28 cellular contexts compared by ENCODE assay signal in the genomic region with DNA sequence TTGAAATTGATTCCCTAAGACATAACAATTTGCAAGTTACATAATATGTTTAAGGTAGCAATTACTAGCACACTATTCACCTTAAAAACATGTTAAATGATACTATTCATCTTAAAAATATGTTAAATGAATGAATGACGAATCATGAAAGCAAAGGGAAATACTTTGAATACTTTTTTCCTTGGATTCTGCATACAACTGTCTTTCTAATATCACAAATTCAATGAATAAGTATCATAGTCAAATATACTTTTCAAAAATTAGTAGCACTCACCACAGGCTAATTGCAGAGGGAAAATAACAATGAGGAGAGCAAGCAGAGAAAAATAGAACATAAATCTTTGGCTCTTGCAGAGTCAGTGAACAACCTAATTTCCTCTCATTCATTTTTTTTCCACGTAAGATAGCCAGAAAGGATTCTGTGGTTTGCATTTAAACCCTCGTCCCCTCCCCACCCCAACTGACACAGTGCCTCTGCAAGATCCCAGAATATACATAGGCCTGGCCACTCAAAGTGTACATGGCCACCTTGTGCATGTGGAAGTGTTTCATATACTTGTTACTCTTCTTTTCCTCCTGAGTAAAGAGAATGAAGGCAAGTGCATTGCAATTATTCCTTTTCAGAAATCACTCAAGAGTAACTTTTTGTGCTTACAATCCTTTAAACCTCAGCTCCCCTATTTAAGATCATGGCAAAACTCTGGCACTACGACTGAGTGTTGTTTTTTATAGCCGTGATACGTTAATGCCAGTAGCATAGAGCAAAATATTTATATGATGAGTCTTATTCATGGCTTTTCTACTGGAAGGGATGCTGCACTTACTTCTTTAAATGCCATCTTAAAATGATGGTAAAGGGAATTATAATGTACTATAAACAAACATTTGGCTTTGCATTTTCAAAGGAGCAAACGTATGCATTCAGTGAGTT.
DNase-seq lines count a peak whose midpoint lies in the region; ATAC-seq, FAIRE-seq and TF ChIP-seq lines count a peak whose summit lies in the region.
"Had no signal": no experiment of that assay in that cellular context is flagged by ENCODE, and none has a peak within 500 bp of the region (broad histone marks: within the 10 kb centered on the region; RNA-seq: fewer than 3 reads in every experiment).

No MANE protein-coding gene starts in this region.

- H3F3A ChIP-seq in PC-3 (ENCODE audit: low read length, unreplicated experiment) = peaks cover 4% of the 10 kb centered on the region

- H2AFZ ChIP-seq in H9 (ENCODE audit: low read length) = peak overlapping the region; percentile 40
- peak overlapping the region; percentile 58; the same call in 1 of the 2 replicates for H2AFZ ChIP-seq in PC-3 (ENCODE audit: low read length)
- peak overlapping the region; percentile 44 for H2AFZ ChIP-seq in endothelial cell of umbilical vein (ENCODE audit: low read depth, low read length)

- TF ChIP-seq POLR2A in endothelial cell of umbilical vein (IDR thresholded peaks at IDR 0.05; ENCODE audit: low read depth, low read length) = no peak

- H3K27ac Mint-ChIP-seq in H9 = no peak overlapping the region
- H3K27ac Mint-ChIP-seq in type B pancreatic cell = no peak overlapping the region
- H3K27ac Mint-ChIP-seq: activated naive CD8-positive, alpha-beta T cell; mesothelial cell of epicardium; natural killer cell; T-helper 17 cell had no signal

- no peak overlapping the region for H2BK120ac ChIP-seq in H9 (ENCODE audit: low read depth, low read length, poor library complexity, severe bottlenecking)

- H3K4me1 ChIP-seq in H9 (ENCODE audit: insufficient read depth, low read length) (no peaks in the 10 kb centered on the region; the same call in 1 of the 2 replicates), PC-3 (ENCODE audit: insufficient read depth, low read length) (peaks cover 18% of the 10 kb centered on the region), endothelial cell of umbilical vein (ENCODE audit: control insufficient read depth, extremely low read depth, insufficient read depth, low read length) (no peaks in the 10 kb centered on the region), skeletal muscle satellite cell (ENCODE audit: control insufficient read depth, insufficient read depth, low read length) (peaks cover 25% of the 10 kb centered on the region)
- H3K4me1 ChIP-seq: esophagus muscularis mucosa, SJCRH30, stomach, transverse colon had no signal

- no peak overlapping the region for H2BK15ac ChIP-seq in H9 (ENCODE audit: low read depth, low read length)

- H3K18ac ChIP-seq in H9 (ENCODE audit: insufficient read length, low read depth, low read length) = no peak overlapping the region

- no peaks in the 10 kb centered on the region; the same call in 1 of the 2 replicates for H3K27me3 Mint-ChIP-seq in H9 (ENCODE audit: low read depth)
- H3K27me3 Mint-ChIP-seq in type B pancreatic cell = no peaks in the 10 kb centered on the region
- H3K27me3 Mint-ChIP-seq: activated naive CD8-positive, alpha-beta T cell; T-helper 17 cell had no signal

- H3K56ac ChIP-seq in H9 (ENCODE audit: insufficient read length, low read depth, low read length) = no peak overlapping the region

- H3K4me2 ChIP-seq in H9 (ENCODE audit: insufficient read depth, insufficient read length, low read length) (no peak overlapping the region), PC-3 (ENCODE audit: low read length) (peak overlapping the region; percentile 68), endothelial cell of umbilical vein (ENCODE audit: insufficient read depth, low read length) (no peak overlapping the region), skeletal muscle satellite cell (ENCODE audit: low read length) (peak overlapping the region; percentile 54)

- H2BK12ac ChIP-seq in H9 (ENCODE audit: insufficient read length, low read depth, low read length) = no peak overlapping the region

- H3K9me3 ChIP-seq in H9 (ENCODE audit: control insufficient read depth, low read depth, low read length) (peaks cover 7% of the 10 kb centered on the region), PC-3 (ENCODE audit: low read length) (peaks cover 23% of the 10 kb centered on the region), endothelial cell of umbilical vein (replicated peaks; ENCODE audit: control insufficient read depth, insufficient read depth, low read length) (no peaks in the 10 kb centered on the region), skeletal muscle satellite cell (replicated peaks; ENCODE audit: low read length) (peaks cover 19% of the 10 kb centered on the region)
- H3K9me3 ChIP-seq: ovary had no signal

- BruUV-seq in PC-3 (replicated peaks; lab: Mats Ljungman, UMichigan) = no TSS peak
- no TSS peak for BruUV-seq in endothelial cell of umbilical vein (replicated peaks; lab: Mats Ljungman, UMichigan)

- no peak overlapping the region for H3K4ac ChIP-seq in H9 (ENCODE audit: low read depth, low read length)

- no peak overlapping the region for H3K4me3 Mint-ChIP-seq in H9
- no peak overlapping the region for H3K4me3 Mint-ChIP-seq in type B pancreatic cell
- H3K4me3 Mint-ChIP-seq: activated naive CD8-positive, alpha-beta T cell; mesothelial cell of epicardium; natural killer cell; T-helper 17 cell had no signal

- no peaks in the 10 kb centered on the region for H3K79me1 ChIP-seq in H9 (ENCODE audit: insufficient read depth, low read depth, low read length, poor library complexity, severe bottlenecking)

- no peaks in the 10 kb centered on the region for H4K20me1 ChIP-seq in H9 (ENCODE audit: control insufficient read depth, insufficient read depth, insufficient read length)
- H4K20me1 ChIP-seq in PC-3 (ENCODE audit: low read length) = no peaks in the 10 kb centered on the region
- H4K20me1 ChIP-seq in endothelial cell of umbilical vein (replicated peaks; ENCODE audit: control insufficient read depth, extremely low read depth, insufficient read depth, low read length) = no peaks in the 10 kb centered on the region

- H3K36me3 ChIP-seq in PC-3 (ENCODE audit: low read depth, low read length) (peaks cover 22% of the 10 kb centered on the region; the same call in 1 of the 2 replicates), endothelial cell of umbilical vein (ENCODE audit: control insufficient read depth in 2 of 2, extremely low read depth in 1 of 2, insufficient read depth in 2 of 2, low read length in 2 of 2) (no peaks in the 10 kb centered on the region), skeletal muscle satellite cell (ENCODE audit: insufficient read depth, low read length) (no peaks in the 10 kb centered on the region)
- H3K36me3 ChIP-seq: esophagus muscularis mucosa, ovary, SJCRH30, stomach, transverse colon had no signal

- H4K5ac ChIP-seq in H9 (ENCODE audit: insufficient read length, low read depth, low read length) = no peak overlapping the region

- H2BK20ac ChIP-seq in H9 (ENCODE audit: low read depth, low read length, poor library complexity, severe bottlenecking) = no peak overlapping the region

- H2AK5ac ChIP-seq in H9 (ENCODE audit: insufficient read length, low read length) = no peak overlapping the region

- H3K9me3 Mint-ChIP-seq in H9 = peaks cover 14 to 22% of the 10 kb centered on the region in 2 experiments
- peaks cover 11% of the 10 kb centered on the region for H3K9me3 Mint-ChIP-seq in type B pancreatic cell

- no peaks in the 10 kb centered on the region for H3K79me2 ChIP-seq in H9 (ENCODE audit: insufficient read depth, low read length)
- H3K79me2 ChIP-seq in PC-3 (ENCODE audit: low read length) = no peaks in the 10 kb centered on the region
- H3K79me2 ChIP-seq in endothelial cell of umbilical vein (ENCODE audit: control insufficient read depth, insufficient read depth, low read length) = no peaks in the 10 kb centered on the region

- H3K9me1 ChIP-seq in endothelial cell of umbilical vein (replicated peaks; ENCODE audit: control insufficient read depth, extremely low read depth, insufficient read depth, low read length) = no peaks in the 10 kb centered on the region

- H3K27me3 ChIP-seq in H9 (ENCODE audit: insufficient read depth, low read length) (no peaks in the 10 kb centered on the region), PC-3 (ENCODE audit: low read length) (no peaks in the 10 kb centered on the region), endothelial cell of umbilical vein (ENCODE audit: control insufficient read depth in 2 of 2, insufficient read depth in 2 of 2, low read length in 2 of 2) (no peaks in the 10 kb centered on the region), skeletal muscle satellite cell (ENCODE audit: control insufficient read depth, insufficient read depth, low read length) (no peaks in the 10 kb centered on the region)
- H3K27me3 ChIP-seq: esophagus muscularis mucosa, ovary, SJCRH30, stomach, transverse colon had no signal

- intact Hi-C loops in PC-3 (cut with micrococcal nuclease) (no loop called here), endothelial cell of umbilical vein (cut with micrococcal nuclease) (no loop called here)

- H4K8ac ChIP-seq in H9 (replicated peaks; ENCODE audit: insufficient read length, low read depth, low read length) = no peak overlapping the region

- H3K4me3 ChIP-seq in PC-3 (ENCODE audit: low read length) (peak overlapping the region; percentile 16; the same call in 1 of the 2 replicates), endothelial cell of umbilical vein (replicated peaks in 1 of 3; ENCODE audit: insufficient read depth in 1 of 3, low read depth in 1 of 3, low read length in 3 of 3) (no peak overlapping the region), skeletal muscle satellite cell (ENCODE audit: low read length) (peak overlapping the region; percentile 21)
- H3K4me3 ChIP-seq: esophagus muscularis mucosa, K562, ovary, SJCRH30, stomach, transverse colon had no signal

- no peaks in the 10 kb centered on the region for H3K9me2 ChIP-seq in PC-3 (replicated peaks; ENCODE audit: low read length)

- peak; percentile 83 for ATAC-seq in PC-3
- no peak for ATAC-seq in HG03571 (IDR thresholded peaks at IDR 0.05; ENCODE audit: unreplicated experiment)
- no peak for ATAC-seq in HG02885 (IDR thresholded peaks at IDR 0.05; ENCODE audit: poor library complexity, unreplicated experiment)
- no peak for ATAC-seq in HG02623 (IDR thresholded peaks at IDR 0.05; ENCODE audit: unreplicated experiment)
- ATAC-seq: K562, left lobe of liver, natural killer cell, right cardiac atrium, T-helper 17 cell had no signal

- no peak overlapping the region for H3K14ac ChIP-seq in H9 (ENCODE audit: insufficient read depth, low read length)

- H3T11ph ChIP-seq in H9 (ENCODE audit: low read length) = no peak overlapping the region

- H3K4me1 Mint-ChIP-seq in H9 (no peaks in the 10 kb centered on the region), type B pancreatic cell (ENCODE audit: unreplicated experiment) (no peaks in the 10 kb centered on the region)
- H3K4me1 Mint-ChIP-seq: natural killer cell, T-helper 17 cell had no signal

- H3K23me2 ChIP-seq in H9 (ENCODE audit: insufficient read length, low read depth, low read length, poor library complexity, severe bottlenecking) = no peaks in the 10 kb centered on the region

- H3K23ac ChIP-seq in H9 (ENCODE audit: insufficient read length, low read depth, low read length) = no peak overlapping the region

- CTCF ChIA-PET in PC-3 (lab: Charles Lee) = no interaction called here
- CTCF ChIA-PET in endothelial cell of umbilical vein (lab: Charles Lee) = no interaction called here

- POLR2A ChIA-PET in PC-3 (lab: Charles Lee; ENCODE audit: unreplicated experiment) (no interaction called here), endothelial cell of umbilical vein (lab: Charles Lee) (no interaction called here)

- no peak for FAIRE-seq in endothelial cell of umbilical vein (lab: Jason Lieb, UNC)
- FAIRE-seq: GM12892, K562 had no signal

- dilution Hi-C loops in endothelial cell of umbilical vein (cut with MboI; ENCODE audit: extremely low pct_ligation_motif_present, low sequenced_read_pairs) = no loop called here

- H2BK5ac ChIP-seq in H9 (ENCODE audit: insufficient read length, low read length) = no peak overlapping the region

- H3K9ac ChIP-seq in H9 (ENCODE audit: extremely low read depth, insufficient read length, low read length) = no peak overlapping the region
- H3K9ac ChIP-seq in PC-3 (ENCODE audit: low read length) = no peak overlapping the region
- no peak overlapping the region for H3K9ac ChIP-seq in endothelial cell of umbilical vein (replicated peaks; ENCODE audit: extremely low read depth, insufficient read depth, low read length)
- H3K9ac ChIP-seq in skeletal muscle satellite cell (ENCODE audit: low read depth, low read length) = peak overlapping the region; percentile 6

- H3K36me3 Mint-ChIP-seq in H9 (ENCODE audit: insufficient read depth in 1 of 3, low read depth in 3 of 3) (peaks cover 11 to 19% (median 14%) of the 10 kb centered on the region in 3 experiments), type B pancreatic cell (peaks cover 4% of the 10 kb centered on the region)
- H3K36me3 Mint-ChIP-seq: activated naive CD8-positive, alpha-beta T cell had no signal

- H3K27ac ChIP-seq in H9 (ENCODE audit: insufficient read length, low read depth, low read length) = no peak overlapping the region
- H3K27ac ChIP-seq in PC-3 (ENCODE audit: low read length) = peak overlapping the region; percentile 32; the same call in 1 of the 2 replicates
- H3K27ac ChIP-seq in endothelial cell of umbilical vein (ENCODE audit: insufficient read depth, low read depth, low read length) = no peak overlapping the region
- H3K27ac ChIP-seq: esophagus muscularis mucosa, ovary, SJCRH30, stomach, transverse colon, VCaP had no signal

- no CpG with 5 or more reads among the region's 7 CpGs for WGBS in H9 (ENCODE audit: extremely low coverage, insufficient read length, low lambda C conversion rate)

- TF ChIP-seq CTCF in H9 (conservative IDR thresholded peaks at IDR 0.05) (no peak), PC-3 (conservative IDR thresholded peaks at IDR 0.05; ENCODE audit: low read depth, low read length) (no peak), endothelial cell of umbilical vein (IDR thresholded peaks at IDR 0.05; ENCODE audit: extremely low read depth in 1 of 2, insufficient read depth in 1 of 2, low read depth in 1 of 2, low read length in 2 of 2) (no peak), type B pancreatic cell (conservative IDR thresholded peaks at IDR 0.05) (no peak)

- DNase-seq in H9 = no peak
- DNase-seq in PC-3 = peak; percentile 62
- peak; percentile 13 for DNase-seq in endothelial cell of umbilical vein (ENCODE audit: low read depth, low spot score)
- no peak for DNase-seq in type B pancreatic cell (ENCODE audit: extremely low spot score, unreplicated experiment)
- DNase-seq: activated CD4-positive, alpha-beta T cell treated with anti-CD3 and anti-CD28 coated beads, Interleukin-2, amount 50 U/mL, for 1 hour; cerebellar nuclear complex; effector CD8-positive, alpha-beta T cell; glutamatergic neuron; natural killer cell; NCI-H187 treated with DMSO at 0.1 percent for 48 hours; NCI-H345; ovary; right cardiac atrium; SJCRH30; stomach; T-helper 17 cell; transverse colon had no signal

- no peak overlapping the region for H4K91ac ChIP-seq in H9 (ENCODE audit: insufficient read length, low read depth, low read length)

Comparison
In these comparisons a context has a peak if more than half of its experiments do, and no peak if none do; other contexts are left out.
1. DNase-seq: peak in PC-3 (single experiment) and endothelial cell of umbilical vein (single experiment); none in H9 (single experiment) and type B pancreatic cell (single experiment).
2. H3K4me2 ChIP-seq: peak in PC-3 (single experiment) and skeletal muscle satellite cell (single experiment); none in H9 (single experiment) and endothelial cell of umbilical vein (single experiment).
3. H3K4me3 ChIP-seq: peak in PC-3 (single experiment) and skeletal muscle satellite cell (single experiment); none in endothelial cell of umbilical vein (0 of 3).
4. Peak in every context shown above with its lines, with median percentiles within 50 percentile points of each other: H2AFZ ChIP-seq.